1 cellular context compared by ENCODE assay signal in the genomic region with DNA sequence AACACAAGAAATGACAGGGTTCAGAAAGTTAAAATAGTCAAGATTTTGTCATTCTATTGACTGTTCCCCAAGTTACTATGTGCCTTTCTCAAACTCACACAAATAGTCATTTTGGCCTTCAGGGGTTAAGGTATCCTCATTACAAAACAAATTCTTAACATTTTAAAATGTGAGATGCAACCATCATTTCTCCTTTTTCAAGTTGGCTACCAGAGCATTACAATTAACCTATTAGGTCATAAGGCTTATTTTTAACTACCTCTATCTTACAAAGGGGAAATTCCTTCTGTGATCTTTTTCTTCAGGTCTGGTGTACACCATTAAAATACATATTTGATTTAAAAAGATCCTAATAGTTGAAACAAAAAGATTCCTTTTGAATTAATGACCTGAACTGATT.
TF ChIP-seq lines count a peak whose summit lies in the region.

No MANE protein-coding gene starts in this region.

TF ChIP-seq in GM12878, 131 proteins besides CTCF, POLR2A, EP300 and RAD21 (continued from another document and continues in another):
- TF ChIP-seq, protein P1, sequence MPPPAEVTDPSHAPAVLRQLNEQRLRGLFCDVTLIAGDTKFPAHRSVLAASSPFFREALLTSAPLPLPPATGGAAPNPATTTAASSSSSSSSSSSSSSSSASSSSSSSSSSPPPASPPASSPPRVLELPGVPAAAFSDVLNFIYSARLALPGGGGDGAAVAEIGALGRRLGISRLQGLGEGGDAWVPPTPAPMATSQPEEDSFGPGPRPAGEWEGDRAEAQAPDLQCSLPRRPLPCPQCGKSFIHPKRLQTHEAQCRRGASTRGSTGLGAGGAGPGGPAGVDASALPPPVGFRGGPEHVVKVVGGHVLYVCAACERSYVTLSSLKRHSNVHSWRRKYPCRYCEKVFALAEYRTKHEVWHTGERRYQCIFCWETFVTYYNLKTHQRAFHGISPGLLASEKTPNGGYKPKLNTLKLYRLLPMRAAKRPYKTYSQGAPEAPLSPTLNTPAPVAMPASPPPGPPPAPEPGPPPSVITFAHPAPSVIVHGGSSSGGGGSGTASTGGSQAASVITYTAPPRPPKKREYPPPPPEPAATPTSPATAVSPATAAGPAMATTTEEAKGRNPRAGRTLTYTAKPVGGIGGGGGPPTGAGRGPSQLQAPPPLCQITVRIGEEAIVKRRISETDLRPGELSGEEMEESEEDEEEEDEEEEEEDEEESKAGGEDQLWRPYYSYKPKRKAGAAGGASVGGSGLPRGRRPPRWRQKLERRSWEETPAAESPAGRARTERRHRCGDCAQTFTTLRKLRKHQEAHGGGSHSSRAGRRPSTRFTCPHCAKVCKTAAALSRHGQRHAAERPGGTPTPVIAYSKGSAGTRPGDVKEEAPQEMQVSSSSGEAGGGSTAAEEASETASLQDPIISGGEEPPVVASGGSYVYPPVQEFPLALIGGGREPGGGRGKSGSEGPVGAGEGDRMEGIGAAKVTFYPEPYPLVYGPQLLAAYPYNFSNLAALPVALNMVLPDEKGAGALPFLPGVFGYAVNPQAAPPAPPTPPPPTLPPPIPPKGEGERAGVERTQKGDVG (CRISPR knock-in tag; IDR thresholded peaks at IDR 0.05) = no peak
- TF ChIP-seq, protein P2, sequence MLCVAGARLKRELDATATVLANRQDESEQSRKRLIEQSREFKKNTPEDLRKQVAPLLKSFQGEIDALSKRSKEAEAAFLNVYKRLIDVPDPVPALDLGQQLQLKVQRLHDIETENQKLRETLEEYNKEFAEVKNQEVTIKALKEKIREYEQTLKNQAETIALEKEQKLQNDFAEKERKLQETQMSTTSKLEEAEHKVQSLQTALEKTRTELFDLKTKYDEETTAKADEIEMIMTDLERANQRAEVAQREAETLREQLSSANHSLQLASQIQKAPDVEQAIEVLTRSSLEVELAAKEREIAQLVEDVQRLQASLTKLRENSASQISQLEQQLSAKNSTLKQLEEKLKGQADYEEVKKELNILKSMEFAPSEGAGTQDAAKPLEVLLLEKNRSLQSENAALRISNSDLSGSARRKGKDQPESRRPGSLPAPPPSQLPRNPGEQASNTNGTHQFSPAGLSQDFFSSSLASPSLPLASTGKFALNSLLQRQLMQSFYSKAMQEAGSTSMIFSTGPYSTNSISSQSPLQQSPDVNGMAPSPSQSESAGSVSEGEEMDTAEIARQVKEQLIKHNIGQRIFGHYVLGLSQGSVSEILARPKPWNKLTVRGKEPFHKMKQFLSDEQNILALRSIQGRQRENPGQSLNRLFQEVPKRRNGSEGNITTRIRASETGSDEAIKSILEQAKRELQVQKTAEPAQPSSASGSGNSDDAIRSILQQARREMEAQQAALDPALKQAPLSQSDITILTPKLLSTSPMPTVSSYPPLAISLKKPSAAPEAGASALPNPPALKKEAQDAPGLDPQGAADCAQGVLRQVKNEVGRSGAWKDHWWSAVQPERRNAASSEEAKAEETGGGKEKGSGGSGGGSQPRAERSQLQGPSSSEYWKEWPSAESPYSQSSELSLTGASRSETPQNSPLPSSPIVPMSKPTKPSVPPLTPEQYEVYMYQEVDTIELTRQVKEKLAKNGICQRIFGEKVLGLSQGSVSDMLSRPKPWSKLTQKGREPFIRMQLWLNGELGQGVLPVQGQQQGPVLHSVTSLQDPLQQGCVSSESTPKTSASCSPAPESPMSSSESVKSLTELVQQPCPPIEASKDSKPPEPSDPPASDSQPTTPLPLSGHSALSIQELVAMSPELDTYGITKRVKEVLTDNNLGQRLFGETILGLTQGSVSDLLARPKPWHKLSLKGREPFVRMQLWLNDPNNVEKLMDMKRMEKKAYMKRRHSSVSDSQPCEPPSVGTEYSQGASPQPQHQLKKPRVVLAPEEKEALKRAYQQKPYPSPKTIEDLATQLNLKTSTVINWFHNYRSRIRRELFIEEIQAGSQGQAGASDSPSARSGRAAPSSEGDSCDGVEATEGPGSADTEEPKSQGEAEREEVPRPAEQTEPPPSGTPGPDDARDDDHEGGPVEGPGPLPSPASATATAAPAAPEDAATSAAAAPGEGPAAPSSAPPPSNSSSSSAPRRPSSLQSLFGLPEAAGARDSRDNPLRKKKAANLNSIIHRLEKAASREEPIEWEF (IDR thresholded peaks at IDR 0.05; ENCODE audit: insufficient replicate concordance, low read depth, low read length) = no peak
- TF ChIP-seq ZNF274 (IDR thresholded peaks at IDR 0.05; ENCODE audit: insufficient read depth, insufficient read length) = no peak
- TF ChIP-seq, protein P3, sequence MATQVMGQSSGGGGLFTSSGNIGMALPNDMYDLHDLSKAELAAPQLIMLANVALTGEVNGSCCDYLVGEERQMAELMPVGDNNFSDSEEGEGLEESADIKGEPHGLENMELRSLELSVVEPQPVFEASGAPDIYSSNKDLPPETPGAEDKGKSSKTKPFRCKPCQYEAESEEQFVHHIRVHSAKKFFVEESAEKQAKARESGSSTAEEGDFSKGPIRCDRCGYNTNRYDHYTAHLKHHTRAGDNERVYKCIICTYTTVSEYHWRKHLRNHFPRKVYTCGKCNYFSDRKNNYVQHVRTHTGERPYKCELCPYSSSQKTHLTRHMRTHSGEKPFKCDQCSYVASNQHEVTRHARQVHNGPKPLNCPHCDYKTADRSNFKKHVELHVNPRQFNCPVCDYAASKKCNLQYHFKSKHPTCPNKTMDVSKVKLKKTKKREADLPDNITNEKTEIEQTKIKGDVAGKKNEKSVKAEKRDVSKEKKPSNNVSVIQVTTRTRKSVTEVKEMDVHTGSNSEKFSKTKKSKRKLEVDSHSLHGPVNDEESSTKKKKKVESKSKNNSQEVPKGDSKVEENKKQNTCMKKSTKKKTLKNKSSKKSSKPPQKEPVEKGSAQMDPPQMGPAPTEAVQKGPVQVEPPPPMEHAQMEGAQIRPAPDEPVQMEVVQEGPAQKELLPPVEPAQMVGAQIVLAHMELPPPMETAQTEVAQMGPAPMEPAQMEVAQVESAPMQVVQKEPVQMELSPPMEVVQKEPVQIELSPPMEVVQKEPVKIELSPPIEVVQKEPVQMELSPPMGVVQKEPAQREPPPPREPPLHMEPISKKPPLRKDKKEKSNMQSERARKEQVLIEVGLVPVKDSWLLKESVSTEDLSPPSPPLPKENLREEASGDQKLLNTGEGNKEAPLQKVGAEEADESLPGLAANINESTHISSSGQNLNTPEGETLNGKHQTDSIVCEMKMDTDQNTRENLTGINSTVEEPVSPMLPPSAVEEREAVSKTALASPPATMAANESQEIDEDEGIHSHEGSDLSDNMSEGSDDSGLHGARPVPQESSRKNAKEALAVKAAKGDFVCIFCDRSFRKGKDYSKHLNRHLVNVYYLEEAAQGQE (IDR thresholded peaks at IDR 0.05; ENCODE audit: low read depth, low read length) = no peak
- TF ChIP-seq, protein P4, sequence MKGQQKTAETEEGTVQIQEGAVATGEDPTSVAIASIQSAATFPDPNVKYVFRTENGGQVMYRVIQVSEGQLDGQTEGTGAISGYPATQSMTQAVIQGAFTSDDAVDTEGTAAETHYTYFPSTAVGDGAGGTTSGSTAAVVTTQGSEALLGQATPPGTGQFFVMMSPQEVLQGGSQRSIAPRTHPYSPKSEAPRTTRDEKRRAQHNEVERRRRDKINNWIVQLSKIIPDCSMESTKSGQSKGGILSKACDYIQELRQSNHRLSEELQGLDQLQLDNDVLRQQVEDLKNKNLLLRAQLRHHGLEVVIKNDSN (IDR thresholded peaks at IDR 0.05; ENCODE audit: borderline replicate concordance, extremely low read length, insufficient read depth, low read depth, low read length) = no peak
- TF ChIP-seq, protein P5, sequence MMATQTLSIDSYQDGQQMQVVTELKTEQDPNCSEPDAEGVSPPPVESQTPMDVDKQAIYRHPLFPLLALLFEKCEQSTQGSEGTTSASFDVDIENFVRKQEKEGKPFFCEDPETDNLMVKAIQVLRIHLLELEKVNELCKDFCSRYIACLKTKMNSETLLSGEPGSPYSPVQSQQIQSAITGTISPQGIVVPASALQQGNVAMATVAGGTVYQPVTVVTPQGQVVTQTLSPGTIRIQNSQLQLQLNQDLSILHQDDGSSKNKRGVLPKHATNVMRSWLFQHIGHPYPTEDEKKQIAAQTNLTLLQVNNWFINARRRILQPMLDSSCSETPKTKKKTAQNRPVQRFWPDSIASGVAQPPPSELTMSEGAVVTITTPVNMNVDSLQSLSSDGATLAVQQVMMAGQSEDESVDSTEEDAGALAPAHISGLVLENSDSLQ (IDR thresholded peaks at IDR 0.05) = no peak
- no peak for TF ChIP-seq SREBF1 (IDR thresholded peaks at IDR 0.05; ENCODE audit: low read length)
- TF ChIP-seq SIX5 (IDR thresholded peaks at IDR 0.05; ENCODE audit: low read depth, low read length, severe bottlenecking) = no peak
- TF ChIP-seq IKZF1 (conservative IDR thresholded peaks at IDR 0.05) = no peak
- no peak for TF ChIP-seq NFXL1 (IDR thresholded peaks at IDR 0.05; ENCODE audit: borderline replicate concordance)
- TF ChIP-seq LARP7 (IDR thresholded peaks at IDR 0.05) = no peak
- TF ChIP-seq HDGF (IDR thresholded peaks at IDR 0.05) = no peak
- no peak for TF ChIP-seq IRF4 (IDR thresholded peaks at IDR 0.05; ENCODE audit: low read depth, low read length)
- TF ChIP-seq RCOR1 (conservative IDR thresholded peaks at IDR 0.05; ENCODE audit: low read depth, low read length) = no peak
- TF ChIP-seq YBX1 (IDR thresholded peaks at IDR 0.05) = no peak
- TF ChIP-seq GABPA (IDR thresholded peaks at IDR 0.05; ENCODE audit: low read depth) = no peak
- no peak for TF ChIP-seq CHD1 (IDR thresholded peaks at IDR 0.05; ENCODE audit: low read depth, low read length)
- peak; percentile 54; the same call in 1 of the 2 replicates for TF ChIP-seq RUNX3 (IDR thresholded peaks at IDR 0.05; ENCODE audit: low read length)
- TF ChIP-seq NR2F1 (conservative IDR thresholded peaks at IDR 0.05) = peak; percentile 88
- TF ChIP-seq, protein P6, sequence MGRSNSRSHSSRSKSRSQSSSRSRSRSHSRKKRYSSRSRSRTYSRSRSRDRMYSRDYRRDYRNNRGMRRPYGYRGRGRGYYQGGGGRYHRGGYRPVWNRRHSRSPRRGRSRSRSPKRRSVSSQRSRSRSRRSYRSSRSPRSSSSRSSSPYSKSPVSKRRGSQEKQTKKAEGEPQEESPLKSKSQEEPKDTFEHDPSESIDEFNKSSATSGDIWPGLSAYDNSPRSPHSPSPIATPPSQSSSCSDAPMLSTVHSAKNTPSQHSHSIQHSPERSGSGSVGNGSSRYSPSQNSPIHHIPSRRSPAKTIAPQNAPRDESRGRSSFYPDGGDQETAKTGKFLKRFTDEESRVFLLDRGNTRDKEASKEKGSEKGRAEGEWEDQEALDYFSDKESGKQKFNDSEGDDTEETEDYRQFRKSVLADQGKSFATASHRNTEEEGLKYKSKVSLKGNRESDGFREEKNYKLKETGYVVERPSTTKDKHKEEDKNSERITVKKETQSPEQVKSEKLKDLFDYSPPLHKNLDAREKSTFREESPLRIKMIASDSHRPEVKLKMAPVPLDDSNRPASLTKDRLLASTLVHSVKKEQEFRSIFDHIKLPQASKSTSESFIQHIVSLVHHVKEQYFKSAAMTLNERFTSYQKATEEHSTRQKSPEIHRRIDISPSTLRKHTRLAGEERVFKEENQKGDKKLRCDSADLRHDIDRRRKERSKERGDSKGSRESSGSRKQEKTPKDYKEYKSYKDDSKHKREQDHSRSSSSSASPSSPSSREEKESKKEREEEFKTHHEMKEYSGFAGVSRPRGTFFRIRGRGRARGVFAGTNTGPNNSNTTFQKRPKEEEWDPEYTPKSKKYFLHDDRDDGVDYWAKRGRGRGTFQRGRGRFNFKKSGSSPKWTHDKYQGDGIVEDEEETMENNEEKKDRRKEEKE (IDR thresholded peaks at IDR 0.05) = no peak
- TF ChIP-seq, protein P7, sequence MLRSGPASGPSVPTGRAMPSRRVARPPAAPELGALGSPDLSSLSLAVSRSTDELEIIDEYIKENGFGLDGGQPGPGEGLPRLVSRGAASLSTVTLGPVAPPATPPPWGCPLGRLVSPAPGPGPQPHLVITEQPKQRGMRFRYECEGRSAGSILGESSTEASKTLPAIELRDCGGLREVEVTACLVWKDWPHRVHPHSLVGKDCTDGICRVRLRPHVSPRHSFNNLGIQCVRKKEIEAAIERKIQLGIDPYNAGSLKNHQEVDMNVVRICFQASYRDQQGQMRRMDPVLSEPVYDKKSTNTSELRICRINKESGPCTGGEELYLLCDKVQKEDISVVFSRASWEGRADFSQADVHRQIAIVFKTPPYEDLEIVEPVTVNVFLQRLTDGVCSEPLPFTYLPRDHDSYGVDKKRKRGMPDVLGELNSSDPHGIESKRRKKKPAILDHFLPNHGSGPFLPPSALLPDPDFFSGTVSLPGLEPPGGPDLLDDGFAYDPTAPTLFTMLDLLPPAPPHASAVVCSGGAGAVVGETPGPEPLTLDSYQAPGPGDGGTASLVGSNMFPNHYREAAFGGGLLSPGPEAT (IDR thresholded peaks at IDR 0.05; ENCODE audit: low read depth) = peak; percentile 63; the same call in 1 of the 2 replicates
- TF ChIP-seq, protein P8, sequence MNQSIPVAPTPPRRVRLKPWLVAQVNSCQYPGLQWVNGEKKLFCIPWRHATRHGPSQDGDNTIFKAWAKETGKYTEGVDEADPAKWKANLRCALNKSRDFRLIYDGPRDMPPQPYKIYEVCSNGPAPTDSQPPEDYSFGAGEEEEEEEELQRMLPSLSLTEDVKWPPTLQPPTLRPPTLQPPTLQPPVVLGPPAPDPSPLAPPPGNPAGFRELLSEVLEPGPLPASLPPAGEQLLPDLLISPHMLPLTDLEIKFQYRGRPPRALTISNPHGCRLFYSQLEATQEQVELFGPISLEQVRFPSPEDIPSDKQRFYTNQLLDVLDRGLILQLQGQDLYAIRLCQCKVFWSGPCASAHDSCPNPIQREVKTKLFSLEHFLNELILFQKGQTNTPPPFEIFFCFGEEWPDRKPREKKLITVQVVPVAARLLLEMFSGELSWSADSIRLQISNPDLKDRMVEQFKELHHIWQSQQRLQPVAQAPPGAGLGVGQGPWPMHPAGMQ (IDR thresholded peaks at IDR 0.05; ENCODE audit: borderline replicate concordance) = no peak
- 0 out of 2 replicates have a peak, but pooled peaks have one; percentile 7 for TF ChIP-seq CREM (IDR thresholded peaks at IDR 0.05; ENCODE audit: low read depth)
- no peak for TF ChIP-seq POLR2AphosphoS2 (IDR thresholded peaks at IDR 0.05; ENCODE audit: low read depth, low read length)
- no peak for TF ChIP-seq CEBPB (IDR thresholded peaks at IDR 0.05; ENCODE audit: borderline replicate concordance in 1 of 2, low read depth in 2 of 2, low read length in 2 of 2)
- TF ChIP-seq ESRRA (IDR thresholded peaks at IDR 0.05; ENCODE audit: low read length) = no peak
- no peak for TF ChIP-seq JUND (IDR thresholded peaks at IDR 0.05; ENCODE audit: low read depth, low read length)
- TF ChIP-seq, protein P9, sequence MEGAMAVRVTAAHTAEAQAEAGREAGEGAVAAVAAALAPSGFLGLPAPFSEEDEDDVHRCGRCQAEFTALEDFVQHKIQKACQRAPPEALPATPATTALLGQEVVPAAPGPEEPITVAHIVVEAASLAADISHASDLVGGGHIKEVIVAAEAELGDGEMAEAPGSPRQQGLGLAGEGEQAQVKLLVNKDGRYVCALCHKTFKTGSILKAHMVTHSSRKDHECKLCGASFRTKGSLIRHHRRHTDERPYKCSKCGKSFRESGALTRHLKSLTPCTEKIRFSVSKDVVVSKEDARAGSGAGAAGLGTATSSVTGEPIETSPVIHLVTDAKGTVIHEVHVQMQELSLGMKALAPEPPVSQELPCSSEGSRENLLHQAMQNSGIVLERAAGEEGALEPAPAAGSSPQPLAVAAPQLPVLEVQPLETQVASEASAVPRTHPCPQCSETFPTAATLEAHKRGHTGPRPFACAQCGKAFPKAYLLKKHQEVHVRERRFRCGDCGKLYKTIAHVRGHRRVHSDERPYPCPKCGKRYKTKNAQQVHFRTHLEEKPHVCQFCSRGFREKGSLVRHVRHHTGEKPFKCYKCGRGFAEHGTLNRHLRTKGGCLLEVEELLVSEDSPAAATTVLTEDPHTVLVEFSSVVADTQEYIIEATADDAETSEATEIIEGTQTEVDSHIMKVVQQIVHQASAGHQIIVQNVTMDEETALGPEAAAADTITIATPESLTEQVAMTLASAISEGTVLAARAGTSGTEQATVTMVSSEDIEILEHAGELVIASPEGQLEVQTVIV (IDR thresholded peaks at IDR 0.05; ENCODE audit: borderline replicate concordance, partially characterized antibody) = no peak
- no peak for TF ChIP-seq KAT2A (conservative IDR thresholded peaks at IDR 0.05; ENCODE audit: control insufficient read depth, low read depth, low read length)
- no peak for TF ChIP-seq ZZZ3 (IDR thresholded peaks at IDR 0.05; ENCODE audit: control insufficient read depth, insufficient read length, low read depth)
- TF ChIP-seq MTA2 (IDR thresholded peaks at IDR 0.05; ENCODE audit: low read depth) = peak; percentile 87
- no peak for TF ChIP-seq KLF5 (IDR thresholded peaks at IDR 0.05; ENCODE audit: partially characterized antibody)
